21 cellular contexts compared by ENCODE assay signal in the genomic region with DNA sequence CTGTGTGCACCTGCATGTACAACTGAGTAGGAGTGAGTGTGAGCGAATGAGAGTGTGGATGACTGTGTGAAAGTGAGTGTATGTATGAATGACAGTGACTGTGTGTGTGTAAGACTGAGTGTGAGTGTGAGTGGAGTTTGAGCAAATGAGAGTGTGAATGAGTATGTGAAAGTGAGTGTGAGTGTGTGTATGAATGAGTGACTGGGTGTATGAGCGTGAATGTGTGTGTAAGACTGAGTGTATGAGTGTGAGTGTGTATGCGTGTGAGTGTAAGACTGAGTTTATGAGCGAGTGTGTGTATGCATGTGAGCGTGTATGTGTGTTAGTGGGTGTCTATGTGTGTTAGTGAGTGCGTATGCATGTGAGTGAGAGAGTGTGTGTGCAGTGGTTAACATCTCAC.
DNase-seq lines count a peak whose midpoint lies in the region; ATAC-seq and TF ChIP-seq lines count a peak whose summit lies in the region.
"Had no signal": no experiment of that assay in that cellular context is flagged by ENCODE, and none has a peak within 500 bp of the region (broad histone marks: within the 10 kb centered on the region; RNA-seq: fewer than 3 reads in every experiment).

No MANE protein-coding gene starts in this region.

- no peak overlapping the region for H2BK120ac ChIP-seq in H9 (ENCODE audit: low read depth, low read length, poor library complexity, severe bottlenecking)

- DNase-seq in H9 (no peak), glutamatergic neuron (no peak), type B pancreatic cell (ENCODE audit: extremely low spot score, unreplicated experiment) (no peak), NCI-H1092 (lab: John Stamatoyannopoulos, UW) (no peak)
- no peak for DNase-seq in stimulated activated CD4-positive, alpha-beta T cell treated with anti-CD3 and anti-CD28 coated beads, Interleukin-4, amount 100 ng/mL, for 4 hours
- DNase-seq: AML-193; CD4-positive, alpha-beta memory T cell; GOT3; MM.1S; NCI-H1694; NCI-H446 treated with DMSO at 0.1 percent for 48 hours; NCI-H82; NK-92 treated with Interleukin-12 subunit alpha and Interleukin-12 subunit beta, amount 100 ng/mL, for 24 hours; T-cell had no signal

- no peak overlapping the region for H4K91ac ChIP-seq in H9 (ENCODE audit: insufficient read length, low read depth, low read length)

- no peak overlapping the region for H4K5ac ChIP-seq in H9 (ENCODE audit: insufficient read length, low read depth, low read length)

- H3K27me3 Mint-ChIP-seq in H9 (ENCODE audit: low read depth) (no peaks in the 10 kb centered on the region; the same call in 1 of the 2 replicates), glutamatergic neuron (ENCODE audit: unreplicated experiment) (peaks cover 1% of the 10 kb centered on the region), type B pancreatic cell (no peaks in the 10 kb centered on the region)

- H3K27ac Mint-ChIP-seq in H9 (peak overlapping the region in 2 of 3 experiments; percentile 4 to 13; a peak in 3 of 7 replicates), glutamatergic neuron (ENCODE audit: unreplicated experiment) (peak overlapping the region; percentile 0), type B pancreatic cell (peak overlapping the region; percentile 3)
- H3K27ac Mint-ChIP-seq: CD4-positive, alpha-beta memory T cell; T-cell had no signal

- H2BK15ac ChIP-seq in H9 (ENCODE audit: low read depth, low read length), result no peak overlapping the region

- no peak for ATAC-seq in GM19324 (IDR thresholded peaks at IDR 0.05; ENCODE audit: low FRiP score, unreplicated experiment)
- ATAC-seq: A549, HCT116 had no signal

- H3K4me3 Mint-ChIP-seq in H9, result no peak overlapping the region
- H3K4me3 Mint-ChIP-seq in glutamatergic neuron (ENCODE audit: unreplicated experiment), result peak overlapping the region; percentile 13
- no peak overlapping the region for H3K4me3 Mint-ChIP-seq in type B pancreatic cell
- H3K4me3 Mint-ChIP-seq: CD4-positive, alpha-beta memory T cell; T-cell had no signal

- TF ChIP-seq CTCF in H9 (conservative IDR thresholded peaks at IDR 0.05) (no peak), OCI-LY3 (IDR thresholded peaks at IDR 0.05; ENCODE audit: low read depth, low read length) (no peak), glutamatergic neuron (IDR thresholded peaks at IDR 0.05; ENCODE audit: partially characterized antibody, unreplicated experiment) (no peak), type B pancreatic cell (conservative IDR thresholded peaks at IDR 0.05) (no peak)

- H3K9me3 Mint-ChIP-seq in H9 (peaks cover 7 to 8% of the 10 kb centered on the region in 2 experiments; a peak in 3 of 5 replicates), glutamatergic neuron (ENCODE audit: unreplicated experiment) (peaks cover 4% of the 10 kb centered on the region), type B pancreatic cell (no peaks in the 10 kb centered on the region)
- H3K9me3 Mint-ChIP-seq: T-cell had no signal

- H2BK20ac ChIP-seq in H9 (ENCODE audit: low read depth, low read length, poor library complexity, severe bottlenecking), result no peak overlapping the region

- H3K14ac ChIP-seq in H9 (ENCODE audit: insufficient read depth, low read length), result no peak overlapping the region

- H2AK5ac ChIP-seq in H9 (ENCODE audit: insufficient read length, low read length), result no peak overlapping the region

- H3T11ph ChIP-seq in H9 (ENCODE audit: low read length), result no peak overlapping the region

- H2BK5ac ChIP-seq in H9 (ENCODE audit: insufficient read length, low read length), result no peak overlapping the region

- H3K4me3 ChIP-seq in OCI-LY3 (ENCODE audit: low read length), result peak overlapping the region; percentile 93
- H3K4me3 ChIP-seq: A549; BLaER1 treated with 17β-estradiol and CSF1 and Interleukin-3, amounts not matched to agents 10 nM and 100 nM had no signal

- no peak overlapping the region for H2AFZ ChIP-seq in H9 (ENCODE audit: low read length)
- no peak overlapping the region for H2AFZ ChIP-seq in OCI-LY3 (ENCODE audit: low read depth, low read length)

- H3K36me3 Mint-ChIP-seq in H9 (ENCODE audit: insufficient read depth in 1 of 3, low read depth in 3 of 3), result peaks cover 2 to 5% (median 4%) of the 10 kb centered on the region in 3 experiments; a peak in 4 of 7 replicates
- no peaks in the 10 kb centered on the region for H3K36me3 Mint-ChIP-seq in glutamatergic neuron (ENCODE audit: unreplicated experiment)
- H3K36me3 Mint-ChIP-seq in type B pancreatic cell, result no peaks in the 10 kb centered on the region
- H3K36me3 Mint-ChIP-seq: CD4-positive, alpha-beta memory T cell; T-cell had no signal

- H3K18ac ChIP-seq in H9 (ENCODE audit: insufficient read length, low read depth, low read length), result no peak overlapping the region

- 100% methylated on average over 3 of the region's 6 CpGs for WGBS in H9 (ENCODE audit: extremely low coverage, insufficient read length, low lambda C conversion rate)

- peaks cover 35% of the 10 kb centered on the region for H3K36me3 ChIP-seq in OCI-LY3 (replicated peaks; ENCODE audit: low read depth, low read length)
- H3K36me3 ChIP-seq: BLaER1 treated with 17β-estradiol and CSF1 and Interleukin-3, amounts not matched to agents 10 nM and 100 nM had no signal

- no peaks in the 10 kb centered on the region for H3K9me3 ChIP-seq in H9 (ENCODE audit: control insufficient read depth, low read depth, low read length)
- peaks cover 14% of the 10 kb centered on the region; the same call in 1 of the 2 replicates for H3K9me3 ChIP-seq in OCI-LY3 (ENCODE audit: insufficient read depth, low read length)
- H3K9me3 ChIP-seq: A549 had no signal

- no peak overlapping the region for H2BK12ac ChIP-seq in H9 (ENCODE audit: insufficient read length, low read depth, low read length)

- H3K79me1 ChIP-seq in H9 (ENCODE audit: insufficient read depth, low read depth, low read length, poor library complexity, severe bottlenecking), result no peaks in the 10 kb centered on the region

- H3K4me2 ChIP-seq in H9 (ENCODE audit: insufficient read depth, insufficient read length, low read length) (no peak overlapping the region), OCI-LY3 (ENCODE audit: low read length) (peak overlapping the region; percentile 99)
- H3K4me2 ChIP-seq: A549; BLaER1 treated with 17β-estradiol and CSF1 and Interleukin-3, amounts not matched to agents 10 nM and 100 nM; KMS-11 had no signal

- no peaks in the 10 kb centered on the region for H3K23me2 ChIP-seq in H9 (ENCODE audit: insufficient read length, low read depth, low read length, poor library complexity, severe bottlenecking)

- no peaks in the 10 kb centered on the region for H3K27me3 ChIP-seq in H9 (ENCODE audit: insufficient read depth, low read length)
- no peaks in the 10 kb centered on the region for H3K27me3 ChIP-seq in OCI-LY3 (ENCODE audit: low read depth, low read length)
- H3K27me3 ChIP-seq: BLaER1 treated with 17β-estradiol and CSF1 and Interleukin-3, amounts not matched to agents 10 nM and 100 nM had no signal

- no peak overlapping the region for H3K23ac ChIP-seq in H9 (ENCODE audit: insufficient read length, low read depth, low read length)

- H3K4me1 Mint-ChIP-seq in H9 (peaks cover 27% of the 10 kb centered on the region in 2 experiments), glutamatergic neuron (ENCODE audit: low read depth, unreplicated experiment) (peaks cover 17% of the 10 kb centered on the region), type B pancreatic cell (ENCODE audit: unreplicated experiment) (peaks cover 4% of the 10 kb centered on the region)
- H3K4me1 Mint-ChIP-seq: CD4-positive, alpha-beta memory T cell; T-cell had no signal

- no peak overlapping the region for H4K8ac ChIP-seq in H9 (replicated peaks; ENCODE audit: insufficient read length, low read depth, low read length)

- H3K4ac ChIP-seq in H9 (ENCODE audit: low read depth, low read length), result no peak overlapping the region

- peaks cover 10% of the 10 kb centered on the region; the same call in 1 of the 2 replicates for H3K4me1 ChIP-seq in H9 (ENCODE audit: insufficient read depth, low read length)
- H3K4me1 ChIP-seq in OCI-LY3 (ENCODE audit: low read length), result peaks cover 55% of the 10 kb centered on the region
- H3K4me1 ChIP-seq: A549; BLaER1 treated with 17β-estradiol and CSF1 and Interleukin-3, amounts not matched to agents 10 nM and 100 nM had no signal

- no peak overlapping the region for H3K56ac ChIP-seq in H9 (ENCODE audit: insufficient read length, low read depth, low read length)

- H4K20me1 ChIP-seq in H9 (ENCODE audit: control insufficient read depth, insufficient read depth, insufficient read length), result no peaks in the 10 kb centered on the region
- no peaks in the 10 kb centered on the region for H4K20me1 ChIP-seq in OCI-LY3 (ENCODE audit: insufficient read depth, low read length)
- H4K20me1 ChIP-seq: BLaER1 treated with 17β-estradiol and CSF1 and Interleukin-3, amounts not matched to agents 10 nM and 100 nM had no signal

- H3K9ac ChIP-seq in H9 (ENCODE audit: extremely low read depth, insufficient read length, low read length), result no peak overlapping the region
- H3K9ac ChIP-seq in OCI-LY3 (ENCODE audit: low read length), result peak overlapping the region; percentile 98
- H3K9ac ChIP-seq: BLaER1 treated with 17β-estradiol and CSF1 and Interleukin-3, amounts not matched to agents 10 nM and 100 nM; KMS-11 had no signal

- H3K27ac ChIP-seq in H9 (ENCODE audit: insufficient read length, low read depth, low read length) (no peak overlapping the region), OCI-LY3 (ENCODE audit: low read length) (no peak overlapping the region)
- H3K27ac ChIP-seq: A549; BLaER1 treated with 17β-estradiol and CSF1 and Interleukin-3, amounts not matched to agents 10 nM and 100 nM; KMS-11; RWPE1 had no signal

- H3K79me2 ChIP-seq in H9 (ENCODE audit: insufficient read depth, low read length) (no peaks in the 10 kb centered on the region), OCI-LY3 (ENCODE audit: low read length) (peaks cover 30% of the 10 kb centered on the region)
